8 cellular contexts compared by ENCODE assay signal in the genomic region with DNA sequence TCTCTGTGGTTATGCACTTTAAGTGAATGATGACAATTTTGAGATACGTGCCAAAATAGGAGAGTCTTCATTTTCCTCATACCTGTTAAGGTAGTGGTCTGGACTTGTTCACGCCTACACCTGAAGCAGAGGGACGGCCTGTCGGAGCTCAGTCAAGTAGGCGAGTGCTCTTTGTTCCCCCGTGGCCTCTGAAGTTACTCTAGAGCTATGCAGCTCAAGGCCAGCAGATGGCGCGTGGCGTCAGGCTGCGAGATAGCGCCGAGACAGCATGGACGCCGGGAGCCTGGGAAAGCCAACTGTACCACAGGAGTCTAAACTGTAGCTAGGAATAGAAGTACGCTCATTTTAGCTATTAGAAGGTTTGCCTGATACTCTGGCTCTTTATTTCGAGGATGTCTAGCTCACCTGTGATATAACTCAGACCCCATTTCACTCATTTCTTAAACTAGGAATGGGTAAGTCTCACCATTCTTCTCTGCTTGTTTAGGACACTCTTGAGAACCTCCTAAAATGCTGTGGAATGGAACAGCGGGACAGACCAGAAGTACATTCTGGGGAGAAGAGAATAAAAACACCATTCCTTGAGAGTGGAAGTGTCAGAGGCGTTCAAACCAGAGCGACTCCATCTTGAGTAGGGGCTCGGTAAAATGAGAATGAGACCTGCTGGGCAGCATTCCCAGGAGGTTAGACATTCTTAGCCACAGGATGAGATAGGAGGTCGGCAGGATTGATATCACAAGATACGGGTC.
DNase-seq lines count a peak whose midpoint lies in the region; ATAC-seq and TF ChIP-seq lines count a peak whose summit lies in the region.

No MANE protein-coding gene starts in this region.

- peaks cover 7% of the 10 kb centered on the region for H3K4me1 Mint-ChIP-seq in activated CD4-positive, alpha-beta memory T cell treated with anti-CD3 and anti-CD28 coated beads for 36 hours (ENCODE audit: low read depth)
- peaks cover 7% of the 10 kb centered on the region for H3K4me1 Mint-ChIP-seq in memory B cell

- no peaks in the 10 kb centered on the region for H3K27me3 ChIP-seq in BJ (ENCODE audit: control insufficient read depth, insufficient read depth, low read length)

- ATAC-seq in GM19023 (IDR thresholded peaks at IDR 0.05; ENCODE audit: unreplicated experiment) (peak; percentile 99), HG03139 (IDR thresholded peaks at IDR 0.05; ENCODE audit: unreplicated experiment) (peak; percentile 99), memory B cell (ENCODE audit: low read depth) (peak; percentile 67)

- CTCF ChIA-PET in BJ (lab: Yijun Ruan, JAX): interaction anchor here (0.7 to 2.2 kb wide), 22 partner anchors 9 to 551 kb away, joined by 3 to 10 read pairs (median 4); no protein-coding TSS in a partner anchor
- CTCF ChIA-PET in activated CD4-positive, alpha-beta memory T cell treated with anti-CD3 and anti-CD28 coated beads for 36 hours (lab: Charles Lee): interaction anchor here (0.6 to 1.4 kb wide), 13 partner anchors 10 to 556 kb away, joined by 3 to 15 read pairs (median 3); no protein-coding TSS in a partner anchor

- peaks cover 17% of the 10 kb centered on the region for H3K27me3 Mint-ChIP-seq in activated CD4-positive, alpha-beta memory T cell treated with anti-CD3 and anti-CD28 coated beads for 36 hours
- H3K27me3 Mint-ChIP-seq in memory B cell: peaks cover 9% of the 10 kb centered on the region

- H3K36me3 Mint-ChIP-seq in activated CD4-positive, alpha-beta memory T cell treated with anti-CD3 and anti-CD28 coated beads for 36 hours: no peaks in the 10 kb centered on the region
- H3K36me3 Mint-ChIP-seq in memory B cell: no peaks in the 10 kb centered on the region

- no peak overlapping the region for H3K4me3 Mint-ChIP-seq in activated CD4-positive, alpha-beta memory T cell treated with anti-CD3 and anti-CD28 coated beads for 36 hours
- H3K4me3 Mint-ChIP-seq in memory B cell: no peak overlapping the region

- H3K9me3 Mint-ChIP-seq in activated CD4-positive, alpha-beta memory T cell treated with anti-CD3 and anti-CD28 coated beads for 36 hours: no peaks in the 10 kb centered on the region
- no peaks in the 10 kb centered on the region for H3K9me3 Mint-ChIP-seq in memory B cell

- H3K27ac Mint-ChIP-seq in activated CD4-positive, alpha-beta memory T cell treated with anti-CD3 and anti-CD28 coated beads for 36 hours: no peak overlapping the region
- no peak overlapping the region for H3K27ac Mint-ChIP-seq in memory B cell

- POLR2A ChIA-PET in BJ (lab: Charles Lee): interaction anchor here (0.6 kb wide), 1 partner anchor 49 kb away, joined by 3 read pairs; no protein-coding TSS in a partner anchor
- POLR2A ChIA-PET in activated CD4-positive, alpha-beta memory T cell treated with anti-CD3 and anti-CD28 coated beads for 36 hours (lab: Charles Lee): no interaction called here

- DNase-seq in BJ (ENCODE audit: low read depth) (no peak), NCI-H69 (lab: John Stamatoyannopoulos, UW) (peak; percentile 45), memory B cell (ENCODE audit: low spot score in 2 of 2) (peak; percentile 27 to 58)
- peak; percentile 71 for DNase-seq in activated CD4-positive, alpha-beta memory T cell treated with anti-CD3 and anti-CD28 coated beads for 36 hours
- peak; percentile 25 for DNase-seq in effector CD8-positive, alpha-beta T cell (lab: John Stamatoyannopoulos, UW)
- DNase-seq in stimulated activated CD8-positive, alpha-beta memory T cell treated with anti-CD3 and anti-CD28 coated beads, Interleukin-2, amount 100 ng/mL, for 1 hour (ENCODE audit: low read depth in 2 of 2): peak; percentile 21 to 25

- H3K4me3 ChIP-seq in BJ (ENCODE audit: low read depth, low read length): no peak overlapping the region

- no peaks in the 10 kb centered on the region for H3K36me3 ChIP-seq in BJ (ENCODE audit: control insufficient read depth, insufficient read depth, low read length)

- intact Hi-C loops in activated CD4-positive, alpha-beta memory T cell treated with anti-CD3 and anti-CD28 coated beads for 36 hours (cut with micrococcal nuclease): loop anchor here (1.0 to 5.0 kb wide), 6 partner anchors 128 to 666 kb away; no protein-coding TSS in a partner anchor

- TF ChIP-seq CTCF in BJ (IDR thresholded peaks at IDR 0.05; ENCODE audit: insufficient read depth, low read depth, low read length): peak; percentile 95
